ENCODE assay signal across 14 cellular contexts in the genomic region with DNA sequence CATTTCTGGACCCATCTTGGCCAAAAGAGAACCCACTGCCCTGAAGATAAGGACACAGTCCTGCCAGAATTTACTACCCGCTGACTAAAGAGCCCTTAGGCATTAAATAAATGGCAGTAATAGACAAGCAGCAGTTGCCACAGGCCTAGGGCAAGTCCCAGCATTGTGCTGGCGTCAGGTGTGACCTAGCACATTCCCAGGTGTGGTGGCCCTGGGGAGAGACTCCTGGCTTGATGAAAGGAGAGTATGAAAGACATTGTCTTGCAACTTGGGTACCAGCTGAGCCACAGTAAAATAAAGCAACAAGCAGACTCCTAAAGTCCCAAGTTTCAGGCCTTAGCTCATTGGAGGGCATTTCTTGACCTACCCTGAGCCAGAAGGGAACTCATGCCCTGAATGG.
DNase-seq lines count a peak whose midpoint lies in the region; ATAC-seq and TF ChIP-seq lines count a peak whose summit lies in the region.
"Had no signal": no experiment of that assay in that cellular context is flagged by ENCODE, and none has a peak within 500 bp of the region (broad histone marks: within the 10 kb centered on the region; RNA-seq: fewer than 3 reads in every experiment).

No MANE protein-coding gene starts in this region.

- 77 to 85% methylated on average over 2 of the region's 2 CpGs for WGBS in endodermal cell (ENCODE audit: insufficient coverage in 1 of 2, insufficient read length in 1 of 2), 2 experiments
- no CpG with 5 or more reads among the region's 2 CpGs for WGBS in neuronal stem cell (ENCODE audit: extremely low coverage in 2 of 2, insufficient read length in 2 of 2, insufficient replicate concordance in 1 of 2), 2 donors

- no peaks in the 10 kb centered on the region for H3K9me3 ChIP-seq in endodermal cell (ENCODE audit: control insufficient read depth, low read length)
- peaks cover 0 to 2% of the 10 kb centered on the region in 2 donors for H3K9me3 ChIP-seq in neuronal stem cell (replicated peaks in 1 of 2; ENCODE audit: control insufficient read depth in 2 of 2, insufficient read depth in 1 of 2, low read depth in 1 of 2, low read length in 2 of 2)

- no peak overlapping the region for H3K27ac Mint-ChIP-seq in GM23338
- no peak overlapping the region for H3K27ac Mint-ChIP-seq in endodermal cell
- no peak overlapping the region for H3K27ac Mint-ChIP-seq in T-cell
- H3K27ac Mint-ChIP-seq: B cell; CD8-positive, alpha-beta T cell had no signal

- no peak overlapping the region for H2BK12ac ChIP-seq in neuronal stem cell (ENCODE audit: low read length)

- no peaks in the 10 kb centered on the region for H3K79me1 ChIP-seq in neuronal stem cell (ENCODE audit: low read depth, low read length)

- H2AK5ac ChIP-seq in neuronal stem cell (ENCODE audit: low read depth, low read length), result no peak overlapping the region

- peaks cover 10% of the 10 kb centered on the region for H3K4me1 Mint-ChIP-seq in GM23338
- no peaks in the 10 kb centered on the region for H3K4me1 Mint-ChIP-seq in endodermal cell
- no peaks in the 10 kb centered on the region for H3K4me1 Mint-ChIP-seq in T-cell
- H3K4me1 Mint-ChIP-seq: B cell had no signal

- no peak overlapping the region for H3K4me3 Mint-ChIP-seq in GM23338
- no peak overlapping the region for H3K4me3 Mint-ChIP-seq in endodermal cell
- no peak overlapping the region for H3K4me3 Mint-ChIP-seq in T-cell
- H3K4me3 Mint-ChIP-seq: B cell; CD8-positive, alpha-beta T cell had no signal

- no peak overlapping the region for H3K23ac ChIP-seq in neuronal stem cell (ENCODE audit: low read depth, low read length, poor library complexity)

- no peak overlapping the region for H3K14ac ChIP-seq in neuronal stem cell (ENCODE audit: low read length)

- H3K27me3 Mint-ChIP-seq in GM23338 (ENCODE audit: insufficient read depth, low read depth, poor library complexity) (no peaks in the 10 kb centered on the region), endodermal cell (ENCODE audit: insufficient read depth) (peaks cover 3% of the 10 kb centered on the region), T-cell (no peaks in the 10 kb centered on the region)
- H3K27me3 Mint-ChIP-seq: B cell had no signal

- H3K9me3 Mint-ChIP-seq in GM23338 (peaks cover 15% of the 10 kb centered on the region), endodermal cell (peaks cover 16% of the 10 kb centered on the region), T-cell (peaks cover 13 to 40% (median 22%) of the 10 kb centered on the region in 3 donors)

- no peaks in the 10 kb centered on the region for H3K36me3 ChIP-seq in GM23338 (ENCODE audit: insufficient read depth)
- H3K36me3 ChIP-seq in endodermal cell (ENCODE audit: control insufficient read depth, insufficient read depth, low read length), result no peaks in the 10 kb centered on the region
- H3K36me3 ChIP-seq in neuronal stem cell (replicated peaks in 1 of 2; ENCODE audit: control insufficient read depth in 2 of 2, insufficient read depth in 2 of 2, low read length in 2 of 2), result no peaks in the 10 kb centered on the region
- H3K36me3 ChIP-seq: BLaER1 treated with 17β-estradiol and CSF1 and Interleukin-3, amounts not matched to agents 10 nM and 100 nM; HAP-1 had no signal

- H3K4me1 ChIP-seq in GM23338 (ENCODE audit: insufficient read depth), result peaks cover 4% of the 10 kb centered on the region; the same call in 1 of the 2 replicates
- H3K4me1 ChIP-seq in endodermal cell (ENCODE audit: control insufficient read depth, insufficient read depth, low read length), result no peaks in the 10 kb centered on the region
- H3K4me1 ChIP-seq in neuronal stem cell (ENCODE audit: control insufficient read depth in 2 of 2, insufficient read depth in 1 of 2, low read depth in 1 of 2, low read length in 2 of 2), result no peaks in the 10 kb centered on the region
- H3K4me1 ChIP-seq: BLaER1 treated with 17β-estradiol and CSF1 and Interleukin-3, amounts not matched to agents 10 nM and 100 nM had no signal

- H2AFZ ChIP-seq in GM23338 (no peak overlapping the region), neuronal stem cell (ENCODE audit: low read length) (no peak overlapping the region)

- H3F3A ChIP-seq in GM23338 (replicated peaks; ENCODE audit: low read depth), result no peaks in the 10 kb centered on the region

- H3K4me2 ChIP-seq in GM23338 (no peak overlapping the region), neuronal stem cell (ENCODE audit: insufficient read depth, low read length, poor library complexity, severe bottlenecking) (no peak overlapping the region)
- H3K4me2 ChIP-seq: BLaER1 treated with 17β-estradiol and CSF1 and Interleukin-3, amounts not matched to agents 10 nM and 100 nM had no signal

- peak overlapping the region; percentile 1 for H2BK15ac ChIP-seq in neuronal stem cell (ENCODE audit: low read length)

- CTCF ChIA-PET in T-cell (lab: Charles Lee), result no interaction called here

- H3K27me3 ChIP-seq in GM23338 (ENCODE audit: insufficient read depth) (no peaks in the 10 kb centered on the region), endodermal cell (ENCODE audit: control insufficient read depth, insufficient read depth, low read length, poor library complexity, severe bottlenecking) (no peaks in the 10 kb centered on the region), neuronal stem cell (ENCODE audit: control insufficient read depth in 3 of 3, insufficient read depth in 3 of 3, low read depth in 1 of 3, low read length in 3 of 3) (no peaks in the 10 kb centered on the region)
- H3K27me3 ChIP-seq: BLaER1 treated with 17β-estradiol and CSF1 and Interleukin-3, amounts not matched to agents 10 nM and 100 nM had no signal

- H3K4ac ChIP-seq in neuronal stem cell (ENCODE audit: low read length), result no peak overlapping the region

- ATAC-seq in GM23338 (peak; percentile 72), T-cell (replicated peaks in 1 of 4) (no peak), HG03039 (IDR thresholded peaks at IDR 0.05; ENCODE audit: unreplicated experiment) (no peak)
- ATAC-seq: CD8-positive, alpha-beta T cell had no signal

- no peaks in the 10 kb centered on the region for H3K79me2 ChIP-seq in GM23338 (replicated peaks; ENCODE audit: insufficient read depth)

- no peak for DNase-seq in GM23338 (ENCODE audit: low spot score)
- peak; percentile 1 for DNase-seq in NCI-H69 (lab: John Stamatoyannopoulos, UW)
- peak; percentile 70 for DNase-seq in endodermal cell
- no peak for DNase-seq in neuronal stem cell (ENCODE audit: low spot score)
- no peak for DNase-seq in GM13977 (ENCODE audit: low spot score)
- no peak for DNase-seq in T-cell
- DNase-seq: Calu3; CD8-positive, alpha-beta T cell; DMS79 treated with DMSO at 0.1 percent for 48 hours; GOT3 had no signal

- no peaks in the 10 kb centered on the region for H4K20me1 ChIP-seq in GM23338 (replicated peaks; ENCODE audit: insufficient read depth)
- H4K20me1 ChIP-seq: BLaER1 treated with 17β-estradiol and CSF1 and Interleukin-3, amounts not matched to agents 10 nM and 100 nM had no signal

- TF ChIP-seq CTCF in GM23338 (conservative IDR thresholded peaks at IDR 0.05; ENCODE audit: low read depth in 2 of 2), result no peak
- no peak for TF ChIP-seq CTCF in endodermal cell (conservative IDR thresholded peaks at IDR 0.05)
- TF ChIP-seq CTCF in GM13977 (IDR thresholded peaks at IDR 0.05; ENCODE audit: extremely low read depth, insufficient read depth, missing control alignments), result no peak

- H4K8ac ChIP-seq in neuronal stem cell (ENCODE audit: low read depth, low read length), result no peak overlapping the region

- no peak overlapping the region for H3K4me3 ChIP-seq in GM23338
- H3K4me3 ChIP-seq in endodermal cell (ENCODE audit: low read length), result no peak overlapping the region
- no peak overlapping the region for H3K4me3 ChIP-seq in neuronal stem cell (ENCODE audit: low read length in 2 of 2)
- H3K4me3 ChIP-seq: BLaER1 treated with 17β-estradiol and CSF1 and Interleukin-3, amounts not matched to agents 10 nM and 100 nM; HAP-1 had no signal

- H3K27ac ChIP-seq in GM23338 (ENCODE audit: low read depth) (no peak overlapping the region), endodermal cell (ENCODE audit: low read depth, low read length) (no peak overlapping the region), neuronal stem cell (replicated peaks; ENCODE audit: low read length) (no peak overlapping the region)
- H3K27ac ChIP-seq: BLaER1 treated with 17β-estradiol and CSF1 and Interleukin-3, amounts not matched to agents 10 nM and 100 nM had no signal

- peak overlapping the region; percentile 35 for H3K18ac ChIP-seq in neuronal stem cell (ENCODE audit: low read length)

- H3K9me2 ChIP-seq in GM23338 (ENCODE audit: insufficient read depth), result 0 out of 2 replicates have a peak, but pooled peaks cover 4% of the 10 kb centered on the region

- peaks cover 23% of the 10 kb centered on the region for H3K36me3 Mint-ChIP-seq in GM23338 (ENCODE audit: low read depth)
- no peaks in the 10 kb centered on the region for H3K36me3 Mint-ChIP-seq in endodermal cell (ENCODE audit: low read depth)
- no peaks in the 10 kb centered on the region for H3K36me3 Mint-ChIP-seq in T-cell
- H3K36me3 Mint-ChIP-seq: CD8-positive, alpha-beta T cell had no signal

- no peak overlapping the region for H2BK120ac ChIP-seq in neuronal stem cell (ENCODE audit: low read depth, low read length)

- no peak overlapping the region for H2BK5ac ChIP-seq in neuronal stem cell (ENCODE audit: low read length)

- H3K9ac ChIP-seq in endodermal cell (ENCODE audit: extremely low read depth, low read length, poor library complexity, severe bottlenecking), result no peak overlapping the region
- no peak overlapping the region for H3K9ac ChIP-seq in neuronal stem cell (ENCODE audit: low read depth, low read length, poor library complexity)
- H3K9ac ChIP-seq: BLaER1 treated with 17β-estradiol and CSF1 and Interleukin-3, amounts not matched to agents 10 nM and 100 nM had no signal

- in situ Hi-C loops in GM13977 (cut with MboI; ENCODE audit: low pct_unique_long_range_greater_than_20kb, low sequenced_read_pairs, unreplicated experiment), result no loop called here

- H4K91ac ChIP-seq in neuronal stem cell (ENCODE audit: low read depth, low read length, poor library complexity), result no peak overlapping the region

- POLR2A ChIA-PET in T-cell (lab: Charles Lee), result no interaction called here

TF ChIP-seq in GM23338, 12 proteins besides CTCF, POLR2A, EP300 and RAD21 (continues in another document):
- TF ChIP-seq STAT1 (IDR thresholded peaks at IDR 0.05; ENCODE audit: unreplicated experiment) (no peak), ETS1 (IDR thresholded peaks at IDR 0.05) (no peak), EZH2phosphoT487 (IDR thresholded peaks at IDR 0.05; ENCODE audit: unreplicated experiment) (no peak), EZH2 (IDR thresholded peaks at IDR 0.05; ENCODE audit: low read depth, unreplicated experiment) (no peak), JUNB (IDR thresholded peaks at IDR 0.05; ENCODE audit: unreplicated experiment) (no peak), ZNF114 (CRISPR knock-in tag; IDR thresholded peaks at IDR 0.05) (no peak)

Comparison
In these comparisons a context has a peak if more than half of its experiments do, and no peak if none do; other contexts are left out.
1. DNase-seq: peak in NCI-H69 (single experiment) and endodermal cell (single experiment); none in GM23338 (single experiment), neuronal stem cell (single experiment), GM13977 (single experiment) and T-cell (0 of 34).